In the genomic region with DNA sequence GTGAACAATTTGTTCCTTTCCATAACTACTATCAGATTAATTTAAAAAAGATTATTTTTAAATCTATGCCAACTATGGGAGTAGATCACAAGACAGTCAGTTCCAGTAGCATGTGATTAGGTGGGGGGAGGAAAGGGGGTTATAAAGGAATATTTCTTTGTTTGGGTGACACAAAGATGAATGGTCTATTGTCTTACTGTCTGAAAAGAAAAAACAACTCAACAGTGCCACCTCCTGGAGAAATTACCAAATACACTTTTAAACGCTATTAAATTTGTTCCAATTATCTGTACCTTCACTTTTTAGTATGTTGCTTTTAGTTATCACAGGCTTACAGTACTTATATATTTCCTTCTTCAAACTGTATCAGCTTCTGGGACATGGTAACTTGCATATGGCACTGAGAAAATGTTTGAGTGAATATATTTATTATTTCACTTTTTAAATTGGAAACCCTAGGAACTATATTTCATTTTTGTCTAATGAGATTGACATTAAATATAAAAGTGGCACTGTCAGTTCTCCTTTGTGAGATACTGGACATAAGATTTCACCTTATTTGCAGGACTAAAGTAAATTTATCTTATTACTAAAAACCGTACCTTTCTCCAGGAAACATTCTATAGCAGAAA, we compare ENCODE assay signal across 8 cellular contexts. TPM values are rescaled to one million over a fixed set of nuclear protein-coding genes. Genes with fewer than 3 reads are reported as not detected.
DNase-seq lines count a peak whose midpoint lies in the region; ATAC-seq, FAIRE-seq and TF ChIP-seq lines count a peak whose summit lies in the region.

No MANE protein-coding gene starts in this region.

- peak; percentile 83 for FAIRE-seq in GM18507 (lab: Jason Lieb, UNC)

- ATAC-seq in activated B cell treated with CpG ODN at 0.5 μM for 24 hours (ENCODE audit: low read depth) (no peak), GM18505 (IDR thresholded peaks at IDR 0.05; ENCODE audit: unreplicated experiment) (no peak)

- peaks cover 33% of the 10 kb centered on the region for H3K36me3 Mint-ChIP-seq in activated B cell treated with CpG ODN at 0.5 μM for 24 hours (ENCODE audit: low read depth)

- CTCF ChIA-PET in activated B cell treated with CpG ODN at 0.5 μM for 24 hours (lab: Charles Lee), result interaction anchor here (0.7 to 7.5 kb wide), 18 partner anchors 11 to 208 kb away, joined by 3 to 207 read pairs (median 5); partner anchors contain the start of genes CYB561D1, MYBPHL and PSRC1

- H3K36me3 ChIP-seq in BE2C, result peaks cover 23% of the 10 kb centered on the region

- peak; percentile 55 for TF ChIP-seq CTCF in BE2C (IDR thresholded peaks at IDR 0.05; ENCODE audit: low read depth, low read length)
- TF ChIP-seq CTCF in activated B cell treated with CpG ODN at 0.5 μM for 24 hours (IDR thresholded peaks at IDR 0.05), result peak; percentile 78

- peak overlapping the region; percentile 55 for H3K4me3 Mint-ChIP-seq in activated B cell treated with CpG ODN at 0.5 μM for 24 hours

- H3K27ac Mint-ChIP-seq in activated B cell treated with CpG ODN at 0.5 μM for 24 hours, result no peak overlapping the region

- POLR2A ChIA-PET in activated B cell treated with CpG ODN at 0.5 μM for 24 hours (lab: Charles Lee), result interaction anchor here (0.8 to 2.3 kb wide), 3 partner anchors 26 to 153 kb away, joined by 3 to 8 read pairs (median 5); partner anchors contain the start of gene PSMA5

- H3K4me3 ChIP-seq in BE2C (ENCODE audit: low read depth, low read length), result no peak overlapping the region

- H3K9me3 Mint-ChIP-seq in activated B cell treated with CpG ODN at 0.5 μM for 24 hours, result no peaks in the 10 kb centered on the region

- H3K4me1 Mint-ChIP-seq in activated B cell treated with CpG ODN at 0.5 μM for 24 hours, result peaks cover 16% of the 10 kb centered on the region

- DNase-seq in BE2C, result peak; percentile 19
- DNase-seq in GM18507 (ENCODE audit: extremely low spot score, insufficient read length, low read depth), result peak; percentile 14
- peak; percentile 63 for DNase-seq in NCI-H2171 (lab: John Stamatoyannopoulos, UW)
- no peak for DNase-seq in activated B cell treated with CpG ODN at 0.5 μM for 24 hours
- peak; percentile 73 for DNase-seq in glomerular endothelial cell (ENCODE audit: extremely low read depth, low read depth, low spot score)
- peak; percentile 65 for DNase-seq in renal cortical epithelial cell (ENCODE audit: low read depth)
- no peak for DNase-seq in activated effector memory CD4-positive, alpha-beta T cell treated with Interleukin-2 at 50 U/mL for 16 hours

- TF ChIP-seq POLR2A in GM18505 (IDR thresholded peaks at IDR 0.05; ENCODE audit: borderline replicate concordance, extremely low read depth, insufficient read depth, insufficient read length), result no peak

- intact Hi-C loops in activated B cell treated with CpG ODN at 0.5 μM for 24 hours (cut with micrococcal nuclease), result loop anchor here (1.0 to 10.0 kb wide), 5 partner anchors 122 to 285 kb away; partner anchors contain the start of gene ELAPOR1

- no peaks in the 10 kb centered on the region; the same call in 1 of the 2 replicates for H3K27me3 ChIP-seq in BE2C

- H3K27me3 Mint-ChIP-seq in activated B cell treated with CpG ODN at 0.5 μM for 24 hours, result peaks cover 35% of the 10 kb centered on the region

- no peaks in the 10 kb centered on the region for H3K4me1 ChIP-seq in BE2C

- no peaks in the 10 kb centered on the region for H3K9me3 ChIP-seq in BE2C

RNA-seq across cellular contexts. Expression of gene SORT1, which starts 1.7 kb away (rescaled TPM):
- polyA plus RNA-seq in BE2C (2012; ENCODE audit: insufficient read depth, insufficient read length, low read depth), result 7.0 TPM
- total RNA-seq in activated B cell treated with CpG ODN at 0.5 μM for 24 hours (0.20 and 0.37 TPM in 2 replicates), glomerular endothelial cell (31.4 and 55.9 TPM in 2 replicates), renal cortical epithelial cell (53.0 and 96.6 TPM in 2 replicates)

RNA-seq across cellular contexts. Expression of gene PSMA5, which starts 26.8 kb away (rescaled TPM):
- 152 TPM for polyA plus RNA-seq in BE2C (2012; ENCODE audit: insufficient read depth, insufficient read length, low read depth)
- total RNA-seq in activated B cell treated with CpG ODN at 0.5 μM for 24 hours (105 and 125 TPM in 2 replicates), glomerular endothelial cell (58.8 TPM in 2 replicates), renal cortical epithelial cell (60.9 and 93.9 TPM in 2 replicates)

Comparison
In these comparisons a context has a peak if more than half of its experiments do, and no peak if none do; other contexts are left out.
1. DNase-seq: peak in BE2C (single experiment), GM18507 (single experiment), NCI-H2171 (single experiment), glomerular endothelial cell (single experiment) and renal cortical epithelial cell (single experiment); none in activated B cell treated with CpG ODN at 0.5 μM for 24 hours (single experiment) and activated effector memory CD4-positive, alpha-beta T cell treated with Interleukin-2 at 50 U/mL for 16 hours (single experiment).
2. RNA of gene SORT1, which starts 1.7 kb away (total RNA-seq): 53.0 to 96.6 TPM in renal cortical epithelial cell and 31.4 to 55.9 TPM in glomerular endothelial cell; 0.20 to 0.37 TPM in activated B cell treated with CpG ODN at 0.5 μM for 24 hours; every median in the first group is over 10 times any median in the second.